Comparison of ENCODE assay signal across 14 cellular contexts in the genomic region with DNA sequence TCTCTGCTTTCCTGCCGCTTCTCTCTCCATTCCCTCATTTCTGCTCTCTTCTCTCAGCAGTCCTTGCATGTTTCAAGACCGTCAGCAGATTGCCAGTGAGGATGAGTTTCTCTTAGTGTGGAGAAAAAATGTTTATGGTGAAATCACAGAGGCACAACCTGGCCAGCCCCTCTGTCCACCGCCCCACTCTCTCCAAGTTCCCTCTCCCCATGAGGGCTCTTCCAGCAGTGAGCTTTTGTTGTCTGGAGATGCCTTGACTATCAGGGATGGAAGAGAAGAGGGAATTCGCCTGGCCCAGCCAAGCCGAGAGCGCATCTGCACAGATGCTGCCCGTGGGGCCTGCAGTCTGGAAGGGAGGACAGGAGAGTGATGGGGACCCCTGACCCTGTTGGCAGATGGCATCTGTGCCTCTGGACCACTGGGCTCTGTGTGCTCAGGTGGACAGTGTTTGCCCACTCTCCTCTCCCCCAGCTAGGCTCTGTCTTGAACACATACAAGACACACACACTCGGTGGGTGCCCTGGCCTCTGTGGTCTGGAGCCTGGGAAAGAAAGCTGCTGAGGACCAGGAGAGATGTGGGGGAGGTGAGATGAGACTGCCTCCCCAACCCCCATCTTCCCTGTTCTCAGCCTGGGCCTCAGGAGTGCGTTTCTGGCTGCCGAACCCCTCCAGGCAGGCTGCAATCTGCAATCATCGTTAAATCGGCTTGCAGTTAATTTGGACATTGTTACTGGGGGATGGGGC. TPM values are rescaled to one million over a fixed set of nuclear protein-coding genes. Genes with fewer than 3 reads are reported as not detected.
DNase-seq lines count a peak whose midpoint lies in the region; ATAC-seq and TF ChIP-seq lines count a peak whose summit lies in the region.
"Had no signal": no experiment of that assay in that cellular context is flagged by ENCODE, and none has a peak within 500 bp of the region (broad histone marks: within the 10 kb centered on the region; RNA-seq: fewer than 3 reads in every experiment).

No MANE protein-coding gene starts in this region.

- TF ChIP-seq POLR2A in sigmoid colon (IDR thresholded peaks at IDR 0.05), result no peak

- peaks cover 45% of the 10 kb centered on the region for H3K79me2 ChIP-seq in H9 (ENCODE audit: insufficient read depth, low read length)
- H3K79me2 ChIP-seq in SK-N-SH (ENCODE audit: insufficient read depth), result no peaks in the 10 kb centered on the region

- DNase-seq in H9, result no peak
- peak; percentile 63 for DNase-seq in SK-N-SH
- no peak for DNase-seq in sigmoid colon
- no peak for DNase-seq in activated T-cell treated with anti-CD3 and anti-CD28 coated beads, Interleukin-2, amount 50 U/mL, for 48 hours
- no peak for DNase-seq in omental fat pad (ENCODE audit: low spot score)
- DNase-seq in D341Med (ENCODE audit: low spot score), result no peak
- DNase-seq: activated T-cell treated with anti-CD3 and anti-CD28 coated beads, Interleukin-2, amount 50 U/mL, for 24 hours; NCI-H2107; stimulated activated naive CD4-positive, alpha-beta T cell treated with Interleukin-2 at 50 U/mL for 16 hours had no signal

- peak overlapping the region; percentile 97 to 99 (median 99) for H3K27ac Mint-ChIP-seq in H9

- no peak overlapping the region for H2BK20ac ChIP-seq in H9 (ENCODE audit: low read depth, low read length, poor library complexity, severe bottlenecking)

- ATAC-seq in omental fat pad (ENCODE audit: low FRiP score) (no peak), HG03039 (IDR thresholded peaks at IDR 0.05; ENCODE audit: unreplicated experiment) (no peak)
- ATAC-seq: HepG2 had no signal

- TF ChIP-seq EP300 in SK-N-SH (IDR thresholded peaks at IDR 0.05; ENCODE audit: borderline replicate concordance in 1 of 2, low read depth in 1 of 2, low read length in 1 of 2) (no peak), sigmoid colon (IDR thresholded peaks at IDR 0.05) (no peak)

- H3K14ac ChIP-seq in H9 (ENCODE audit: insufficient read depth, low read length), result no peak overlapping the region

- H4K8ac ChIP-seq in H9 (replicated peaks; ENCODE audit: insufficient read length, low read depth, low read length), result no peak overlapping the region

- H2AK5ac ChIP-seq in H9 (ENCODE audit: insufficient read length, low read length), result no peak overlapping the region

- TF ChIP-seq RAD21 in SK-N-SH (IDR thresholded peaks at IDR 0.05; ENCODE audit: low read length), result no peak

- H3K23ac ChIP-seq in H9 (ENCODE audit: insufficient read length, low read depth, low read length), result no peak overlapping the region

- H3K36me3 ChIP-seq in SK-N-SH (replicated peaks in 1 of 2; ENCODE audit: control insufficient read depth in 1 of 2, insufficient read depth in 2 of 2, low read length in 1 of 2) (no peaks in the 10 kb centered on the region), sigmoid colon (peaks cover 0 to under 1% (median 0%) of the 10 kb centered on the region in 4 donors)

- H3K23me2 ChIP-seq in H9 (ENCODE audit: insufficient read length, low read depth, low read length, poor library complexity, severe bottlenecking), result peaks cover 10% of the 10 kb centered on the region

- no peak overlapping the region for H3T11ph ChIP-seq in H9 (ENCODE audit: low read length)

- no peaks in the 10 kb centered on the region for H3K79me1 ChIP-seq in H9 (ENCODE audit: insufficient read depth, low read depth, low read length, poor library complexity, severe bottlenecking)

- H3K9me3 Mint-ChIP-seq in H9, result peaks cover 0 to 2% of the 10 kb centered on the region in 2 experiments; a peak in 2 of 5 replicates
- H3K9me3 Mint-ChIP-seq: activated T-cell treated with anti-CD3 and anti-CD28 coated beads, Interleukin-2, amount 50 U/mL, for 24 hours had no signal

- H3K36me3 Mint-ChIP-seq in H9 (ENCODE audit: insufficient read depth in 1 of 3, low read depth in 3 of 3), result peaks cover 4 to 20% (median 10%) of the 10 kb centered on the region in 3 experiments; a peak in 5 of 7 replicates

- H3K4me1 ChIP-seq in H9 (ENCODE audit: insufficient read depth, low read length) (peaks cover 16% of the 10 kb centered on the region; the same call in 1 of the 2 replicates), SK-N-SH (ENCODE audit: control insufficient read depth in 1 of 2, insufficient read depth in 2 of 2, low read depth in 1 of 2, low read length in 1 of 2) (peaks cover 40 to 81% of the 10 kb centered on the region in 2 experiments), sigmoid colon (peaks cover 0 to 94% (median 87%) of the 10 kb centered on the region in 4 donors)

- H3K4ac ChIP-seq in H9 (ENCODE audit: low read depth, low read length), result no peak overlapping the region

- H3K18ac ChIP-seq in H9 (ENCODE audit: insufficient read length, low read depth, low read length), result no peak overlapping the region

- intact Hi-C loops in sigmoid colon (cut with DNase I), result loop anchor here (5.0 kb wide), 2 partner anchors 43 to 157 kb away; a partner anchor contains a TSS

- TF ChIP-seq CTCF in H9 (conservative IDR thresholded peaks at IDR 0.05), result no peak
- no peak for TF ChIP-seq CTCF in SK-N-SH (IDR thresholded peaks at IDR 0.05)
- TF ChIP-seq CTCF in sigmoid colon (IDR thresholded peaks at IDR 0.05), result no peak
- no peak for TF ChIP-seq CTCF in omental fat pad (IDR thresholded peaks at IDR 0.05)

- H4K20me1 ChIP-seq in H9 (ENCODE audit: control insufficient read depth, insufficient read depth, insufficient read length) (no peaks in the 10 kb centered on the region), SK-N-SH (ENCODE audit: insufficient read depth) (peaks cover 35% of the 10 kb centered on the region; the same call in 1 of the 2 replicates)

- H3K9ac ChIP-seq in H9 (ENCODE audit: extremely low read depth, insufficient read length, low read length) (no peak overlapping the region), SK-N-SH (no peak overlapping the region)

- no peak overlapping the region for H2BK12ac ChIP-seq in H9 (ENCODE audit: insufficient read length, low read depth, low read length)

- H2BK5ac ChIP-seq in H9 (ENCODE audit: insufficient read length, low read length), result no peak overlapping the region

- H3K27ac ChIP-seq in H9 (ENCODE audit: insufficient read length, low read depth, low read length) (peak overlapping the region; percentile 23), SK-N-SH (ENCODE audit: low read depth in 2 of 2, low read length in 1 of 2) (peak overlapping the region in 1 of 2 experiments; percentile 99; a peak in 2 of 4 replicates), sigmoid colon (peak overlapping the region; percentile 71 to 88 (median 82))
- H3K27ac ChIP-seq: VCaP had no signal

- H2BK120ac ChIP-seq in H9 (ENCODE audit: low read depth, low read length, poor library complexity, severe bottlenecking), result no peak overlapping the region

- H3K4me2 ChIP-seq in H9 (ENCODE audit: insufficient read depth, insufficient read length, low read length), result peak overlapping the region; percentile 40
- H3K4me2 ChIP-seq in SK-N-SH, result no peak overlapping the region

- H2AFZ ChIP-seq in H9 (ENCODE audit: low read length) (no peak overlapping the region), SK-N-SH (ENCODE audit: low read depth) (no peak overlapping the region)

- no peak overlapping the region for H2BK15ac ChIP-seq in H9 (ENCODE audit: low read depth, low read length)

- no peak overlapping the region for H4K91ac ChIP-seq in H9 (ENCODE audit: insufficient read length, low read depth, low read length)

- H3K4me3 Mint-ChIP-seq in H9, result peak overlapping the region; percentile 57 to 79
- H3K4me3 Mint-ChIP-seq: activated T-cell treated with anti-CD3 and anti-CD28 coated beads, Interleukin-2, amount 50 U/mL, for 24 hours had no signal

- CTCF ChIA-PET in SK-N-SH (lab: Yijun Ruan, JAX), result interaction anchor here (1.0 to 7.9 kb wide), 7 partner anchors 10 to 183 kb away, joined by 3 to 58 read pairs (median 11); no protein-coding TSS in a partner anchor

- no peaks in the 10 kb centered on the region; the same call in 1 of the 2 replicates for H3K27me3 Mint-ChIP-seq in H9 (ENCODE audit: low read depth)

- peaks cover 9% of the 10 kb centered on the region for H3F3A ChIP-seq in SK-N-SH (replicated peaks; ENCODE audit: insufficient read depth)

- peaks cover 63 to 64% of the 10 kb centered on the region in 2 experiments for H3K4me1 Mint-ChIP-seq in H9

- POLR2A ChIA-PET in SK-N-SH (lab: Yijun Ruan, JAX), result interaction anchor here (1.0 to 1.4 kb wide), 4 partner anchors 12 to 491 kb away, joined by 3 to 4 read pairs (median 4); no protein-coding TSS in a partner anchor

- H3K4me3 ChIP-seq in SK-N-SH (ENCODE audit: low read depth in 2 of 2, low read length in 1 of 2) (no peak overlapping the region), iPS-18c (ENCODE audit: insufficient read depth, low read depth, low read length) (peak overlapping the region; percentile 11), sigmoid colon (no peak overlapping the region)

- H4K5ac ChIP-seq in H9 (ENCODE audit: insufficient read length, low read depth, low read length), result no peak overlapping the region

- no peaks in the 10 kb centered on the region for H3K9me2 ChIP-seq in SK-N-SH

- no CpG with 5 or more reads among the region's 12 CpGs for WGBS in H9 (ENCODE audit: extremely low coverage, insufficient read length, low lambda C conversion rate)
- WGBS in SK-N-SH (ENCODE audit: low lambda C conversion rate), result 80% methylated on average over 12 of the region's 12 CpGs
- 40 to 69% methylated on average over 12 of the region's 12 CpGs for WGBS in sigmoid colon, 2 donors

- no peaks in the 10 kb centered on the region for H3K9me3 ChIP-seq in H9 (ENCODE audit: control insufficient read depth, low read depth, low read length)
- no peaks in the 10 kb centered on the region for H3K9me3 ChIP-seq in SK-N-SH
- H3K9me3 ChIP-seq in iPS-18c (ENCODE audit: control insufficient read depth, insufficient read depth, low read length), result no peaks in the 10 kb centered on the region
- no peaks in the 10 kb centered on the region for H3K9me3 ChIP-seq in sigmoid colon

- no peak overlapping the region for H3K56ac ChIP-seq in H9 (ENCODE audit: insufficient read length, low read depth, low read length)

- H3K27me3 ChIP-seq in H9 (ENCODE audit: insufficient read depth, low read length) (no peaks in the 10 kb centered on the region), SK-N-SH (ENCODE audit: insufficient read depth) (no peaks in the 10 kb centered on the region), sigmoid colon (no peaks in the 10 kb centered on the region)

TF ChIP-seq in SK-N-SH, 30 proteins besides CTCF, POLR2A, EP300 and RAD21 (continues in another document):
- TF ChIP-seq RCOR1 (IDR thresholded peaks at IDR 0.05; ENCODE audit: low read length), result peak; percentile 51; the same call in 1 of the 2 replicates

RNA-seq across cellular contexts. Expression of a gene that starts 4.4 kb away (rescaled TPM):
- total RNA-seq in H9 (2021), result 297 and 302 TPM in 2 replicates
- polyA plus RNA-seq in SK-N-SH (2012; rRNA removed), result 288 and 290 TPM in 2 replicates
- polyA plus RNA-seq in SK-N-SH (2012; cell fraction: cytosol; rRNA removed), result 120 and 202 TPM in 2 replicates
- polyA plus RNA-seq in SK-N-SH (2012; cell fraction: nucleus; rRNA removed), result 97.8 and 154 TPM in 2 replicates
- 100 to 1,000 TPM; 107 to 206 (median 117) TPM for total RNA-seq in sigmoid colon
- 1,000 to 10,000 TPM in 1 of 3 donors, 100 to 1,000 TPM in 2; 489 to 1,275 (median 498) TPM for polyA plus RNA-seq in sigmoid colon
- 10 to 100 TPM; 17.9 to 35.9 (median 28.8) TPM for total RNA-seq in omental fat pad

RNA-seq across cellular contexts. Expression of a gene that starts 55.9 kb away (rescaled TPM):
- total RNA-seq in H9 (2021) (0.11 TPM in 1 of 2 replicates, not detected in the other), sigmoid colon (not detected), omental fat pad (under 1 TPM in 2 of 4 donors, not detected in 2; 0.12 to 0.19 TPM)
- polyA plus RNA-seq in SK-N-SH (2012; rRNA removed) (not detected in 2 replicates), sigmoid colon (1 to 10 TPM in 1 of 3 donors, under 1 TPM in 1, not detected in 1; 0.23 to 1.4 TPM)
- not detected in 2 replicates for polyA plus RNA-seq in SK-N-SH (2012; cell fraction: cytosol; rRNA removed)
- polyA plus RNA-seq in SK-N-SH (2012; cell fraction: nucleus; rRNA removed), result 0.02 and 0.04 TPM in 2 replicates
- total RNA-seq: glomerular endothelial cell, HepG2 had no signal
- polyA plus RNA-seq: HepG2 had no signal
